ENCODE assay signal across 20 cellular contexts in genomic region chr16:30079480-30079879, GRCh38. TPM values are rescaled to one million over a fixed set of nuclear protein-coding genes. Genes with fewer than 3 reads are reported as not detected.
DNase-seq lines count a peak whose midpoint lies in the region; ATAC-seq lines count a peak whose summit lies in the region.
"Had no signal": no experiment of that assay in that cellular context is flagged by ENCODE, and none has a peak within 500 bp of the region (broad histone marks: within the 10 kb centered on the region; RNA-seq: fewer than 3 reads in every experiment).

No MANE protein-coding gene starts in this region.

- no peak for DNase-seq in activated CD4-positive, alpha-beta T cell treated with anti-CD3 and anti-CD28 coated beads, Interleukin-2, amount 10 ng/mL, durations not matched to agents 7 days and 5 days
- DNase-seq in activated CD4-positive, alpha-beta T cell treated with anti-CD3 and anti-CD28 coated beads for 4 hours: no peak
- DNase-seq in NCI-H2171 treated with DMSO at 0.1 percent for 48 hours (lab: John Stamatoyannopoulos, UW) (peak; percentile 72), H7 (no peak), mucosa of gallbladder (ENCODE audit: low spot score) (no peak)
- no peak for DNase-seq in effector memory CD8-positive, alpha-beta T cell
- DNase-seq: CD8-positive, alpha-beta T cell; DND-41; GDM1; HCEC 1CT; NCI-H1417 treated with DMSO at 0.1 percent for 48 hours; NCI-H2029; NCI-H2227 treated with DMSO at 0.1 percent for 48 hours; NCI-H524 treated with DMSO at 0.1 percent for 48 hours had no signal

- H3K27ac Mint-ChIP-seq in activated CD4-positive, alpha-beta T cell treated with anti-CD3 and anti-CD28 coated beads, Interleukin-2, amount 10 ng/mL, durations not matched to agents 7 days and 5 days: peak overlapping the region; percentile 50
- peak overlapping the region; percentile 8 to 87 for H3K27ac Mint-ChIP-seq in effector memory CD8-positive, alpha-beta T cell
- H3K27ac Mint-ChIP-seq: CD8-positive, alpha-beta T cell had no signal

- no peaks in the 10 kb centered on the region for H3K27me3 ChIP-seq in rectal smooth muscle tissue (ENCODE audit: control insufficient read depth, insufficient read depth, low read length)
- H3K27me3 ChIP-seq in H7 (ENCODE audit: control insufficient read depth, insufficient read depth, low read length): no peaks in the 10 kb centered on the region
- H3K27me3 ChIP-seq: BLaER1 had no signal

- H3K4me1 ChIP-seq in rectal smooth muscle tissue (ENCODE audit: control insufficient read depth, insufficient read depth, low read length): peaks cover 17% of the 10 kb centered on the region

- no peak overlapping the region for H3K27ac ChIP-seq in rectal smooth muscle tissue (ENCODE audit: low read depth, low read length)
- H3K27ac ChIP-seq: BLaER1 had no signal

- POLR2A ChIA-PET in activated CD4-positive, alpha-beta T cell treated with anti-CD3 and anti-CD28 coated beads, Interleukin-2, amount 10 ng/mL, durations not matched to agents 7 days and 5 days (lab: Charles Lee): no interaction called here

- no peaks in the 10 kb centered on the region for H3K27me3 Mint-ChIP-seq in activated CD4-positive, alpha-beta T cell treated with anti-CD3 and anti-CD28 coated beads, Interleukin-2, amount 10 ng/mL, durations not matched to agents 7 days and 5 days
- H3K27me3 Mint-ChIP-seq in effector memory CD8-positive, alpha-beta T cell: no peaks in the 10 kb centered on the region

- CTCF ChIA-PET in activated CD4-positive, alpha-beta T cell treated with anti-CD3 and anti-CD28 coated beads, Interleukin-2, amount 10 ng/mL, durations not matched to agents 7 days and 5 days (lab: Charles Lee): interaction anchor here (0.9 to 10.6 kb wide), 2 partner anchors 11 to 12 kb away, joined by 4 to 112 read pairs; partner anchors contain the start of gene TBX6

- H3K4me3 Mint-ChIP-seq in activated CD4-positive, alpha-beta T cell treated with anti-CD3 and anti-CD28 coated beads, Interleukin-2, amount 10 ng/mL, durations not matched to agents 7 days and 5 days: no peak overlapping the region
- no peak overlapping the region for H3K4me3 Mint-ChIP-seq in effector memory CD8-positive, alpha-beta T cell
- H3K4me3 Mint-ChIP-seq: CD8-positive, alpha-beta T cell had no signal

- H3K36me3 ChIP-seq in rectal smooth muscle tissue (ENCODE audit: control insufficient read depth, insufficient read depth, low read length) (peaks cover 36% of the 10 kb centered on the region), H7 (replicated peaks; ENCODE audit: control insufficient read depth, insufficient read depth, low read length) (peaks cover 41% of the 10 kb centered on the region)

- H3K4me1 Mint-ChIP-seq in activated CD4-positive, alpha-beta T cell treated with anti-CD3 and anti-CD28 coated beads, Interleukin-2, amount 10 ng/mL, durations not matched to agents 7 days and 5 days: peaks cover 47% of the 10 kb centered on the region
- H3K4me1 Mint-ChIP-seq in effector memory CD8-positive, alpha-beta T cell (ENCODE audit: low read depth in 2 of 2): peaks cover 33 to 36% of the 10 kb centered on the region in 2 donors

- H3K36me3 Mint-ChIP-seq in activated CD4-positive, alpha-beta T cell treated with anti-CD3 and anti-CD28 coated beads, Interleukin-2, amount 10 ng/mL, durations not matched to agents 7 days and 5 days (ENCODE audit: low read depth): peaks cover 55% of the 10 kb centered on the region
- H3K36me3 Mint-ChIP-seq in effector memory CD8-positive, alpha-beta T cell (ENCODE audit: insufficient read depth): peaks cover 68% of the 10 kb centered on the region

- H3K4me3 ChIP-seq in rectal smooth muscle tissue (ENCODE audit: low read length) (no peak overlapping the region), H7 (ENCODE audit: insufficient read depth, low read depth, low read length) (no peak overlapping the region)
- H3K4me3 ChIP-seq: BLaER1, GM12878 had no signal

- no peaks in the 10 kb centered on the region for H3K9me3 Mint-ChIP-seq in activated CD4-positive, alpha-beta T cell treated with anti-CD3 and anti-CD28 coated beads, Interleukin-2, amount 10 ng/mL, durations not matched to agents 7 days and 5 days
- no peaks in the 10 kb centered on the region for H3K9me3 Mint-ChIP-seq in effector memory CD8-positive, alpha-beta T cell
- H3K9me3 Mint-ChIP-seq: CD8-positive, alpha-beta T cell had no signal

- no peak for ATAC-seq in effector memory CD8-positive, alpha-beta T cell (replicated peaks)
- no peak for ATAC-seq in HG03432 (IDR thresholded peaks at IDR 0.05; ENCODE audit: unreplicated experiment)
- ATAC-seq: CD8-positive, alpha-beta T cell; GM12878; Right ventricle myocardium inferior had no signal

- H3K9ac ChIP-seq in rectal smooth muscle tissue (ENCODE audit: low read length): peak overlapping the region; percentile 19
- H3K9ac ChIP-seq: BLaER1 had no signal

RNA-seq across cellular contexts. Expression of gene PPP4C, which starts 3.7 kb away (rescaled TPM):
- 100 to 1,000 TPM; 129 to 136 TPM for total RNA-seq in activated CD4-positive, alpha-beta T cell treated with anti-CD3 and anti-CD28 coated beads, Interleukin-2, amount 10 ng/mL, durations not matched to agents 7 days and 5 days
- 201 and 256 TPM in 2 replicates for total RNA-seq in H7 (2014; rRNA removed; shearing (Covaris generic))
- total RNA-seq in mucosa of gallbladder: 95.3 TPM

RNA-seq across cellular contexts. Expression of gene TBX6, which starts 12.2 kb away (rescaled TPM):
- 1 to 10 TPM; 1.2 to 1.7 TPM for total RNA-seq in activated CD4-positive, alpha-beta T cell treated with anti-CD3 and anti-CD28 coated beads, Interleukin-2, amount 10 ng/mL, durations not matched to agents 7 days and 5 days
- 2.9 and 4.6 TPM in 2 replicates for total RNA-seq in H7 (2014; rRNA removed; shearing (Covaris generic))
- total RNA-seq in mucosa of gallbladder: 3.7 TPM
- total RNA-seq: A172 had no signal

RNA-seq across cellular contexts. Expression of gene ALDOA, which starts 13.9 kb away (rescaled TPM):
- 1,000 to 10,000 TPM; 1,139 to 1,329 TPM for total RNA-seq in activated CD4-positive, alpha-beta T cell treated with anti-CD3 and anti-CD28 coated beads, Interleukin-2, amount 10 ng/mL, durations not matched to agents 7 days and 5 days
- 1,524 and 1,553 TPM in 2 replicates for total RNA-seq in H7 (2014; rRNA removed; shearing (Covaris generic))
- total RNA-seq in mucosa of gallbladder: 1,422 TPM

RNA-seq across cellular contexts. Expression of gene YPEL3, which starts 16.5 kb away (rescaled TPM):
- 10 to 100 TPM; 50.7 to 55.4 TPM for total RNA-seq in activated CD4-positive, alpha-beta T cell treated with anti-CD3 and anti-CD28 coated beads, Interleukin-2, amount 10 ng/mL, durations not matched to agents 7 days and 5 days
- 22.8 and 26.9 TPM in 2 replicates for total RNA-seq in H7 (2014; rRNA removed; shearing (Covaris generic))
- 81.7 TPM for total RNA-seq in mucosa of gallbladder

RNA-seq across cellular contexts. Expression of gene GDPD3, which starts 33.9 kb away (rescaled TPM):
- total RNA-seq in activated CD4-positive, alpha-beta T cell treated with anti-CD3 and anti-CD28 coated beads, Interleukin-2, amount 10 ng/mL, durations not matched to agents 7 days and 5 days: 10 to 100 TPM; 11.8 to 13.2 TPM
- 0.31 and 1.8 TPM in 2 replicates for total RNA-seq in H7 (2014; rRNA removed; shearing (Covaris generic))
- total RNA-seq in mucosa of gallbladder: 11.2 TPM
